Comparison of ENCODE assay signal across 8 cellular contexts in genomic region chr1:20216574-20216973, GRCh38. TPM values are rescaled to one million over a fixed set of nuclear protein-coding genes. Genes with fewer than 3 reads are reported as not detected.
DNase-seq lines count a peak whose midpoint lies in the region; ATAC-seq and TF ChIP-seq lines count a peak whose summit lies in the region.

No MANE protein-coding gene starts in this region.

- H3K36me3 Mint-ChIP-seq in chondrocyte (ENCODE audit: low read depth) = no peaks in the 10 kb centered on the region

- ATAC-seq in GM18520 (IDR thresholded peaks at IDR 0.05; ENCODE audit: unreplicated experiment) (peak; percentile 48), upper lobe of right lung (peak; percentile 43)

- H3K27me3 Mint-ChIP-seq in chondrocyte (ENCODE audit: low read depth) = peaks cover 39% of the 10 kb centered on the region

- no peak overlapping the region for H3K4me3 ChIP-seq in AG10803 (ENCODE audit: low read length)
- no peak overlapping the region for H3K4me3 ChIP-seq in upper lobe of right lung

- H3K27ac Mint-ChIP-seq in chondrocyte (ENCODE audit: unreplicated experiment) = no peak overlapping the region

- H3K4me3 Mint-ChIP-seq in chondrocyte (ENCODE audit: unreplicated experiment) = no peak overlapping the region

- no peaks in the 10 kb centered on the region for H3K36me3 ChIP-seq in upper lobe of right lung

- TF ChIP-seq CTCF in AG10803 (conservative IDR thresholded peaks at IDR 0.05; ENCODE audit: low read length) = peak; percentile 41
- peak; percentile 56 for TF ChIP-seq CTCF in chondrocyte (IDR thresholded peaks at IDR 0.05)
- TF ChIP-seq CTCF in upper lobe of right lung (IDR thresholded peaks at IDR 0.05) = peak; percentile 15

- H3K4me1 ChIP-seq in upper lobe of right lung = peaks cover 9% of the 10 kb centered on the region

- H3K9me3 Mint-ChIP-seq in chondrocyte (ENCODE audit: low read depth) = no peaks in the 10 kb centered on the region

- no peak overlapping the region for H3K27ac ChIP-seq in upper lobe of right lung

- H3K27me3 ChIP-seq in upper lobe of right lung = peaks cover 12% of the 10 kb centered on the region

- H3K4me1 Mint-ChIP-seq in chondrocyte (ENCODE audit: low read depth) = no peaks in the 10 kb centered on the region

- DNase-seq in AG10803 (ENCODE audit: low read depth) (peak; percentile 7), NCI-H748 (lab: John Stamatoyannopoulos, UW; ENCODE audit: unreplicated experiment) (peak; percentile 43), chondrocyte (ENCODE audit: low spot score) (no peak), upper lobe of right lung (no peak), midbrain (lab: John Stamatoyannopoulos, UW) (no peak), NCI-H2081 (lab: John Stamatoyannopoulos, UW) (no peak)
- no peak for DNase-seq in activated CD4-positive, CD25-positive, alpha-beta regulatory T cell treated with anti-CD3 and anti-CD28 coated beads, Interleukin-2, amount 50 U/mL, for 72 hours

- H3K9me3 ChIP-seq in upper lobe of right lung = no peaks in the 10 kb centered on the region

- intact Hi-C loops in upper lobe of right lung (cut with DNase I) = no loop called here

RNA-seq across cellular contexts. Expression of gene PLA2G2C, which starts 30.3 kb away (rescaled TPM):
- total RNA-seq in chondrocyte (not detected in 3 replicates), upper lobe of right lung (not detected)

RNA-seq across cellular contexts. Expression of gene UBXN10, which starts 30.7 kb away (rescaled TPM):
- total RNA-seq in chondrocyte = not detected in 3 replicates
- total RNA-seq in upper lobe of right lung = 0.87 TPM

Comparison
In these comparisons a context has a peak if more than half of its experiments do, and no peak if none do; other contexts are left out.
1. DNase-seq: peak in AG10803 (single experiment) and NCI-H748 (single experiment); none in chondrocyte (single experiment), upper lobe of right lung (single experiment), midbrain (single experiment), activated CD4-positive, CD25-positive, alpha-beta regulatory T cell treated with anti-CD3 and anti-CD28 coated beads, Interleukin-2, amount 50 U/mL, for 72 hours (single experiment) and NCI-H2081 (0 of 2).
2. Peak in every context shown above with its lines, with median percentiles within 50 percentile points of each other: CTCF ChIP-seq.